Comparison of ENCODE assay signal across 16 cellular contexts in the genomic region with DNA sequence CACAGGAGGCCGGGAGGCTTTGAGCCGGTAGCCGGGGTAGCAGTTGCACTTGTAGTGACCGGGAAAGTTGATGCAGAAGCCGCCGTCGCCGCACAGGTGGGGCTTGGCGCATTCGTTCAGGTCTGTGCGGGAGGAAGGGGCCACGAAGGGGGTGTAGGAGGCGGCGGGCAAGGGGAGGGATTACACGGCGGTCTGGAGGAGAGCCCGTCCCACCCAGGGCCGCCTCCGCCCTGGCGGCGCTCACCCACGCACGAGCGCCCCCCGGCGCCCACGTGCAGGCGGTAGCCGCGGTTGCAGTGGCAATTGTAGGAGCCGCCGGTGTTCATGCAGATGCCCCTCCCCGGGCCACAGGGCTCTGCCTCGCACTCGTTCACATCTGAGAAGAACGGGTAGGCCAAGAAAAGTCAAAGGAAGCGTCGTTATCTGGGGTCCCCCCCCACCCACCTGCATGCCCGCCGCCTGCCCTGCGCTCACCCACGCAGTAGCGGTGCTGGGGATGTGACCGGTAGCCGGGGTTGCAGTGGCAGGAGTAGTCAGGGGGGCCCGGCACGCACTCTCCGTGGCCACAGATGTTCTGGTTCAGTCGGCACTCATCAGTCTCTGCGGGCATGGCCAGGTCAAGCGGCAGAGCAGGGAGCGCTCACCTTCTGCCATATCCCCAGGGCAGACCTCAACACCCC. TPM values are rescaled to one million over a fixed set of nuclear protein-coding genes. Genes with fewer than 3 reads are reported as not detected.
DNase-seq lines count a peak whose midpoint lies in the region; ATAC-seq and TF ChIP-seq lines count a peak whose summit lies in the region.
"Had no signal": no experiment of that assay in that cellular context is flagged by ENCODE, and none has a peak within 500 bp of the region (broad histone marks: within the 10 kb centered on the region; RNA-seq: fewer than 3 reads in every experiment).

No MANE protein-coding gene starts in this region.

- no peaks in the 10 kb centered on the region for H3K36me3 Mint-ChIP-seq in activated B cell treated with CpG ODN at 0.5 μM for 24 hours (ENCODE audit: low read depth)
- no peaks in the 10 kb centered on the region for H3K36me3 Mint-ChIP-seq in glutamatergic neuron (ENCODE audit: unreplicated experiment)
- H3K36me3 Mint-ChIP-seq: CD14-positive monocyte had no signal

- intact Hi-C loops in activated B cell treated with CpG ODN at 0.5 μM for 24 hours (cut with micrococcal nuclease): no loop called here

- TF ChIP-seq CTCF in GM12874 (IDR thresholded peaks at IDR 0.05; ENCODE audit: insufficient read depth, low read depth, low read length) (peak; percentile 28; the same call in 1 of the 2 replicates), activated B cell treated with CpG ODN at 0.5 μM for 24 hours (IDR thresholded peaks at IDR 0.05) (no peak), glutamatergic neuron (IDR thresholded peaks at IDR 0.05; ENCODE audit: partially characterized antibody, unreplicated experiment) (no peak)

- peak overlapping the region; percentile 79 to 100 (median 94) for H3K4me2 ChIP-seq in BLaER1 treated with 17β-estradiol and CSF1 and Interleukin-3, amounts not matched to agents 10 nM and 100 nM

- ATAC-seq in activated B cell treated with CpG ODN at 0.5 μM for 24 hours (ENCODE audit: low read depth): no peak
- ATAC-seq in HG02981 (IDR thresholded peaks at IDR 0.05; ENCODE audit: unreplicated experiment): no peak
- ATAC-seq: SK-N-SH treated with all-trans-retinoic acid at 6 μM for 48 hours had no signal

- no peak for DNase-seq in activated B cell treated with CpG ODN at 0.5 μM for 24 hours
- no peak for DNase-seq in glutamatergic neuron
- no peak for DNase-seq in NOMO-1 treated with DMSO at 0.1 percent for 48 hours (lab: John Stamatoyannopoulos, UW; ENCODE audit: unreplicated experiment)
- no peak for DNase-seq in NK-92 (lab: John Stamatoyannopoulos, UW; ENCODE audit: unreplicated experiment)
- no peak for DNase-seq in NCI-H1048 (lab: John Stamatoyannopoulos, UW)
- DNase-seq: aorta; dermis blood vessel endothelial cell; KBM-7; NCI-H2029; NCI-H82; stimulated activated CD4-positive, alpha-beta T cell treated with anti-CD3 and anti-CD28 coated beads, Interleukin-4, amount 100 ng/mL, for 1 hour had no signal

- H3K9me3 Mint-ChIP-seq in activated B cell treated with CpG ODN at 0.5 μM for 24 hours: no peaks in the 10 kb centered on the region
- H3K9me3 Mint-ChIP-seq in glutamatergic neuron (ENCODE audit: unreplicated experiment): peaks cover 24% of the 10 kb centered on the region

- H4K20me1 ChIP-seq in BLaER1 treated with 17β-estradiol and CSF1 and Interleukin-3, amounts not matched to agents 10 nM and 100 nM: peaks cover 0 to 46% (median 16%) of the 10 kb centered on the region in 11 experiments; a peak in 12 of 22 replicates

- peak overlapping the region in 5 of 11 experiments; percentile 40 to 78 (median 63); a peak in 10 of 22 replicates for H3K9ac ChIP-seq in BLaER1 treated with 17β-estradiol and CSF1 and Interleukin-3, amounts not matched to agents 10 nM and 100 nM

- H3K27ac ChIP-seq in BLaER1 treated with 17β-estradiol and CSF1 and Interleukin-3, amounts not matched to agents 10 nM and 100 nM: peak overlapping the region in 5 of 11 experiments; percentile 25 to 76 (median 66); a peak in 9 of 22 replicates

- H3K27ac Mint-ChIP-seq in activated B cell treated with CpG ODN at 0.5 μM for 24 hours (peak overlapping the region; percentile 89), glutamatergic neuron (ENCODE audit: unreplicated experiment) (no peak overlapping the region)

- peak overlapping the region in 3 of 10 experiments; percentile 35 to 52 (median 47); a peak in 4 of 20 replicates for H3K4me3 ChIP-seq in BLaER1 treated with 17β-estradiol and CSF1 and Interleukin-3, amounts not matched to agents 10 nM and 100 nM

- POLR2A ChIA-PET in activated B cell treated with CpG ODN at 0.5 μM for 24 hours (lab: Charles Lee): interaction anchor here (1.1 to 2.4 kb wide), 7 partner anchors 10 to 122 kb away, joined by 4 to 13 read pairs (median 7); partner anchors contain the start of gene ZNRD2

- CTCF ChIA-PET in activated B cell treated with CpG ODN at 0.5 μM for 24 hours (lab: Charles Lee): interaction anchor here (3.1 kb wide), 1 partner anchor 42 kb away, joined by 13 read pairs; no protein-coding TSS in a partner anchor

- peaks cover 7 to 64% (median 15%) of the 10 kb centered on the region in 11 experiments; a peak in 15 of 22 replicates for H3K36me3 ChIP-seq in BLaER1 treated with 17β-estradiol and CSF1 and Interleukin-3, amounts not matched to agents 10 nM and 100 nM

- H3K27me3 Mint-ChIP-seq in activated B cell treated with CpG ODN at 0.5 μM for 24 hours (no peaks in the 10 kb centered on the region), glutamatergic neuron (ENCODE audit: unreplicated experiment) (peaks cover 51% of the 10 kb centered on the region)

- no peaks in the 10 kb centered on the region for H3K27me3 ChIP-seq in BLaER1 treated with 17β-estradiol and CSF1 and Interleukin-3, amounts not matched to agents 10 nM and 100 nM

- no peak overlapping the region for H3K4me3 Mint-ChIP-seq in activated B cell treated with CpG ODN at 0.5 μM for 24 hours
- peak overlapping the region; percentile 58 for H3K4me3 Mint-ChIP-seq in glutamatergic neuron (ENCODE audit: unreplicated experiment)

- peaks cover 48 to 94% (median 83%) of the 10 kb centered on the region in 10 experiments for H3K4me1 ChIP-seq in BLaER1 treated with 17β-estradiol and CSF1 and Interleukin-3, amounts not matched to agents 10 nM and 100 nM

- H3K4me1 Mint-ChIP-seq in activated B cell treated with CpG ODN at 0.5 μM for 24 hours: peaks cover 58% of the 10 kb centered on the region
- H3K4me1 Mint-ChIP-seq in glutamatergic neuron (ENCODE audit: low read depth, unreplicated experiment): peaks cover 11% of the 10 kb centered on the region

- no peaks in the 10 kb centered on the region for H3K9me3 ChIP-seq in BLaER1 treated with 17β-estradiol and CSF1 and Interleukin-3, amounts not matched to agents 10 nM and 100 nM (replicated peaks in 1 of 11)

RNA-seq across cellular contexts. Expression of gene LTBP3, which starts 10.6 kb away (rescaled TPM):
- total RNA-seq in activated B cell treated with CpG ODN at 0.5 μM for 24 hours (25.0 and 25.3 TPM in 2 replicates), glutamatergic neuron (ENCODE audit: unreplicated experiment) (2.5 TPM)

RNA-seq across cellular contexts. Expression of gene ZNRD2, which starts 22.7 kb away (rescaled TPM):
- 40.9 and 41.0 TPM in 2 replicates for total RNA-seq in activated B cell treated with CpG ODN at 0.5 μM for 24 hours
- total RNA-seq in glutamatergic neuron (ENCODE audit: unreplicated experiment): 37.9 TPM

RNA-seq across cellular contexts. Expression of gene SCYL1, which starts 22.7 kb away (rescaled TPM):
- total RNA-seq in activated B cell treated with CpG ODN at 0.5 μM for 24 hours (70.0 and 75.7 TPM in 2 replicates), glutamatergic neuron (ENCODE audit: unreplicated experiment) (80.0 TPM)

RNA-seq across cellular contexts. Expression of gene FAM89B, which starts 24.8 kb away (rescaled TPM):
- total RNA-seq in activated B cell treated with CpG ODN at 0.5 μM for 24 hours (19.1 and 21.6 TPM in 2 replicates), glutamatergic neuron (ENCODE audit: unreplicated experiment) (184 TPM)

RNA-seq across cellular contexts. Expression of gene EHBP1L1, which starts 28.3 kb away (rescaled TPM):
- total RNA-seq in activated B cell treated with CpG ODN at 0.5 μM for 24 hours: 143 and 163 TPM in 2 replicates
- total RNA-seq in glutamatergic neuron (ENCODE audit: unreplicated experiment): 14.2 TPM
